17 cellular contexts compared by ENCODE assay signal in genomic region chr3:55604414-55604813, GRCh38.
"Had no signal": no experiment of that assay in that cellular context is flagged by ENCODE, and none has a peak within 500 bp of the region (broad histone marks: within the 10 kb centered on the region; RNA-seq: fewer than 3 reads in every experiment).

No MANE protein-coding gene starts in this region.

- H3K27ac ChIP-seq: body of pancreas, esophagus squamous epithelium, left lung, neural progenitor cell, pancreas, transverse colon had no signal

- H3K27me3 Mint-ChIP-seq: activated CD4-positive, alpha-beta memory T cell treated with anti-CD3 and anti-CD28 coated beads for 36 hours had no signal

- H3K9me3 Mint-ChIP-seq: activated naive CD4-positive, alpha-beta T cell treated with anti-CD3 and anti-CD28 coated beads, Interleukin-2, amount 50 U/mL, for 72 hours; activated T-cell treated with anti-CD3 and anti-CD28 coated beads, Interleukin-2, amount 50 U/mL, for 4 hours had no signal

- ATAC-seq: activated naive CD4-positive, alpha-beta T cell treated with anti-CD3 and anti-CD28 coated beads, Interleukin-2, amount 50 U/mL, for 72 hours; activated T-cell treated with anti-CD3 and anti-CD28 coated beads, Interleukin-2, amount 50 U/mL, for 4 hours; body of pancreas; left lung; pancreas had no signal

- H3K4me3 Mint-ChIP-seq: activated CD4-positive, alpha-beta memory T cell treated with anti-CD3 and anti-CD28 coated beads for 36 hours; activated T-cell treated with anti-CD3 and anti-CD28 coated beads, Interleukin-2, amount 50 U/mL, for 4 hours; neural progenitor cell had no signal

- H3K9me3 ChIP-seq: body of pancreas, esophagus squamous epithelium, left lung, pancreas, transverse colon had no signal

- H3K27me3 ChIP-seq: body of pancreas, esophagus squamous epithelium, neural progenitor cell, pancreas, transverse colon had no signal

- H3K27ac Mint-ChIP-seq: activated CD4-positive, alpha-beta memory T cell treated with anti-CD3 and anti-CD28 coated beads for 36 hours; activated naive CD4-positive, alpha-beta T cell treated with anti-CD3 and anti-CD28 coated beads, Interleukin-2, amount 50 U/mL, for 72 hours; neural progenitor cell had no signal

- H3K4me2 ChIP-seq: neural progenitor cell had no signal

- H3K36me3 Mint-ChIP-seq: activated CD4-positive, alpha-beta memory T cell treated with anti-CD3 and anti-CD28 coated beads for 36 hours; activated naive CD4-positive, alpha-beta T cell treated with anti-CD3 and anti-CD28 coated beads, Interleukin-2, amount 50 U/mL, for 72 hours had no signal

- H2AFZ ChIP-seq: neural progenitor cell had no signal

- DNase-seq: activated CD4-positive, alpha-beta memory T cell treated with anti-CD3 and anti-CD28 coated beads for 36 hours; activated CD4-positive, alpha-beta T cell treated with anti-CD3 and anti-CD28 coated beads for 1 hour; activated effector memory CD4-positive, alpha-beta T cell treated with anti-CD3 and anti-CD28 coated beads, Interleukin-2, amount 50 U/mL, for 16 hours; activated T-cell treated with anti-CD3 and anti-CD28 coated beads, Interleukin-2, amount 50 U/mL, for 4 hours; amniotic stem cell; body of pancreas; esophagus squamous epithelium; foreskin fibroblast; head of caudate nucleus; left lung; pancreas; stimulated activated CD4-positive, alpha-beta T cell treated with anti-CD3 and anti-CD28 coated beads, Interleukin-12 subunit alpha, Interleukin-12 subunit beta, amount 100 ng/mL, for 4 hours; stimulated activated naive CD4-positive, alpha-beta T cell; substantia nigra; transverse colon had no signal

- H3K4me1 ChIP-seq: body of pancreas, left lung, pancreas had no signal

- H3K9ac ChIP-seq: neural progenitor cell had no signal

- FAIRE-seq: pancreas had no signal

- H3K4me3 ChIP-seq: body of pancreas, esophagus squamous epithelium, left lung, neural progenitor cell, pancreas, transverse colon had no signal

- H3K36me3 ChIP-seq: esophagus squamous epithelium, left lung, neural progenitor cell, pancreas, transverse colon had no signal
